Comparison of ENCODE assay signal across 19 cellular contexts in the genomic region with DNA sequence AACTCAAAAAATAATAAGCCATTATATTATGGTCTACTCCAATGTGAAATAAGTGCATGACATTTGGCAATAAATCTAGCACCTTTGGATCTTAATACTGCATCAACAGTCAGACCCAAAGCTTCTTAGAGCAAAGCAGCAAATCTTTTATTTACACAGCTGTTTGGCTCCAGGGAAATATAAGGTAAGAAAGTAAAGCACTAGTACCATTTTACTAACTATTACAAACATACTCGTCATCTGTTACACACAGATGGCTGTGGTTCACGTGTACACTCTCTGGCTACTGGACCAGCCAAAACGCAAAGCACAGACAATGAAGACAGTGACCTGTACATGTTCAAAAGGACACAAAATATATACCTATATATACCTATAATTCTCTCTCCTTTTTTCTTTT. TPM values are rescaled to one million over a fixed set of nuclear protein-coding genes. Genes with fewer than 3 reads are reported as not detected.
DNase-seq lines count a peak whose midpoint lies in the region; ATAC-seq, FAIRE-seq and TF ChIP-seq lines count a peak whose summit lies in the region.
"Had no signal": no experiment of that assay in that cellular context is flagged by ENCODE, and none has a peak within 500 bp of the region (broad histone marks: within the 10 kb centered on the region; RNA-seq: fewer than 3 reads in every experiment).

No MANE protein-coding gene starts in this region.

- H3K4me1 ChIP-seq in mammary epithelial cell (ENCODE audit: insufficient read depth, low read length) (peaks cover 3% of the 10 kb centered on the region), HepG2 (ENCODE audit: insufficient read depth, low read length) (peaks cover 20% of the 10 kb centered on the region)

- H3K27ac Mint-ChIP-seq in osteocyte (ENCODE audit: unreplicated experiment) (peak overlapping the region; percentile 20), CD14-positive monocyte (no peak overlapping the region)
- H3K27ac Mint-ChIP-seq: activated T-cell treated with anti-CD3 and anti-CD28 coated beads, Interleukin-2, amount 50 U/mL, for 72 hours; CD8-positive, alpha-beta T cell; nephron progenitor cell had no signal

- no peak for TF ChIP-seq POLR2A in HepG2 (IDR thresholded peaks at IDR 0.05; ENCODE audit: insufficient read depth in 1 of 2, low read depth in 2 of 2, low read length in 2 of 2)

- H3K27me3 Mint-ChIP-seq in osteocyte (ENCODE audit: unreplicated experiment) (no peaks in the 10 kb centered on the region), CD14-positive monocyte (ENCODE audit: low read depth in 3 of 3) (peaks cover 0 to 2% (median 0%) of the 10 kb centered on the region in 3 donors)

- CTCF ChIA-PET in mammary epithelial cell (lab: Charles Lee; ENCODE audit: low non-redundant PET) (no interaction called here), HepG2 (lab: Yijun Ruan, JAX; ENCODE audit: low intra/inter-chr PET ratio, low total read pairs) (no interaction called here)

- intact Hi-C loops in mammary epithelial cell (cut with micrococcal nuclease) = no loop called here
- intact Hi-C loops in HepG2 (cut with micrococcal nuclease; ENCODE audit: unreplicated experiment) = no loop called here
- intact Hi-C loops in CD14-positive monocyte (cut with micrococcal nuclease) = loop anchor here in 1 of 2 donors (10.0 kb wide), 1 partner anchor 100 kb away; no protein-coding TSS in a partner anchor

- WGBS in mammary epithelial cell (ENCODE audit: low coverage, missing lambda C conversion rate) = 94% methylated on average over 3 of the region's 3 CpGs
- 94% methylated on average over 3 of the region's 3 CpGs for WGBS in HepG2 (ENCODE audit: low lambda C conversion rate)

- H3K4me3 ChIP-seq in mammary epithelial cell (replicated peaks in 1 of 3; ENCODE audit: insufficient read depth in 1 of 3, low read depth in 2 of 3, low read length in 3 of 3) = peak overlapping the region in 2 of 3 experiments; percentile 5 to 26
- H3K4me3 ChIP-seq in HepG2 (replicated peaks in 1 of 3; ENCODE audit: insufficient read depth in 1 of 3, low read depth in 2 of 3, low read length in 3 of 3) = no peak overlapping the region
- H3K4me3 ChIP-seq: right lobe of liver, SJSA1 had no signal

- dilution Hi-C loops in mammary epithelial cell (cut with HindIII; ENCODE audit: low sequenced_read_pairs) = no loop called here

- H2AFZ ChIP-seq in mammary epithelial cell (ENCODE audit: low read depth, low read length) (no peak overlapping the region), HepG2 (ENCODE audit: low read length) (no peak overlapping the region)

- no peak overlapping the region for H3K4me3 Mint-ChIP-seq in osteocyte (ENCODE audit: unreplicated experiment)
- no peak overlapping the region for H3K4me3 Mint-ChIP-seq in CD14-positive monocyte
- H3K4me3 Mint-ChIP-seq: activated T-cell treated with anti-CD3 and anti-CD28 coated beads, Interleukin-2, amount 50 U/mL, for 72 hours; CD8-positive, alpha-beta T cell had no signal

- H4K20me1 ChIP-seq in mammary epithelial cell (ENCODE audit: insufficient read depth, low read length) = no peaks in the 10 kb centered on the region
- no peaks in the 10 kb centered on the region for H4K20me1 ChIP-seq in HepG2 (ENCODE audit: insufficient read depth, low read length)

- TF ChIP-seq EP300 in HepG2 (IDR thresholded peaks at IDR 0.05; ENCODE audit: low read depth in 2 of 2, low read length in 2 of 2) (no peak), HepG2 (CRISPR knock-in tag; IDR thresholded peaks at IDR 0.05; ENCODE audit: borderline replicate concordance) (no peak)

- BruUV-seq in mammary epithelial cell (replicated peaks; lab: Mats Ljungman, UMichigan) (no TSS peak), HepG2 (replicated peaks; lab: Mats Ljungman, UMichigan) (no TSS peak)

- H3K4me1 Mint-ChIP-seq in osteocyte (ENCODE audit: unreplicated experiment) (peaks cover 51% of the 10 kb centered on the region), CD14-positive monocyte (peaks cover 44% of the 10 kb centered on the region)

- H3K36me3 ChIP-seq in mammary epithelial cell (ENCODE audit: insufficient read depth, low read length) (no peaks in the 10 kb centered on the region), HepG2 (replicated peaks in 1 of 2; ENCODE audit: control insufficient read depth in 1 of 2, insufficient read depth in 2 of 2, low read length in 2 of 2) (no peaks in the 10 kb centered on the region)
- H3K36me3 ChIP-seq: right lobe of liver, upper lobe of left lung had no signal

- H3K9ac ChIP-seq in mammary epithelial cell (ENCODE audit: insufficient read depth, low read length) = no peak overlapping the region
- H3K9ac ChIP-seq in HepG2 (ENCODE audit: insufficient read depth, low read depth, low read length) = no peak overlapping the region
- H3K9ac ChIP-seq: GM23248 had no signal

- DNase-seq in DMS 273 (lab: John Stamatoyannopoulos, UW; ENCODE audit: unreplicated experiment) (peak; percentile 21), DMS 273 treated with DMSO at 0.1 percent for 48 hours (lab: John Stamatoyannopoulos, UW) (no peak), NCI-H524 (lab: John Stamatoyannopoulos, UW) (peak; percentile 16 to 63), mammary epithelial cell (no peak), osteocyte (ENCODE audit: extremely low spot score, unreplicated experiment) (no peak), HepG2 (ENCODE audit: low spot score) (no peak), CD14-positive monocyte (ENCODE audit: low spot score) (no peak)
- DNase-seq: activated T-cell treated with anti-CD3 and anti-CD28 coated beads, Interleukin-2, amount 50 U/mL, for 72 hours; CD8-positive, alpha-beta T cell; GDM1; GM23248; NCI-H1436; nephron progenitor cell; right lobe of liver; stimulated activated CD4-positive, alpha-beta T cell treated with anti-CD3 and anti-CD28 coated beads, Interleukin-4, amount 100 ng/mL, for 24 hours; upper lobe of left lung had no signal

- H3K79me2 ChIP-seq in mammary epithelial cell (ENCODE audit: insufficient read depth, low read length) (peaks cover 93% of the 10 kb centered on the region), HepG2 (ENCODE audit: insufficient read depth, low read length) (peaks cover 38% of the 10 kb centered on the region)

- H3K9me3 Mint-ChIP-seq in osteocyte (ENCODE audit: unreplicated experiment) (no peaks in the 10 kb centered on the region), CD14-positive monocyte (peaks cover 0 to 2% (median 0%) of the 10 kb centered on the region in 7 donors)
- H3K9me3 Mint-ChIP-seq: activated T-cell treated with anti-CD3 and anti-CD28 coated beads, Interleukin-2, amount 50 U/mL, for 72 hours; CD8-positive, alpha-beta T cell; nephron progenitor cell had no signal

- H3K4me2 ChIP-seq in mammary epithelial cell (ENCODE audit: insufficient read depth, low read depth, low read length) (peak overlapping the region; percentile 48), HepG2 (ENCODE audit: low read depth, low read length) (no peak overlapping the region)

- TF ChIP-seq CTCF in mammary epithelial cell (conservative IDR thresholded peaks at IDR 0.05 in 1 of 2, IDR thresholded peaks at IDR 0.05 in 1 of 2; ENCODE audit: extremely low read depth in 1 of 2, insufficient read depth in 1 of 2, low read depth in 1 of 2, low read length in 2 of 2) = no peak
- no peak for TF ChIP-seq CTCF in osteocyte (IDR thresholded peaks at IDR 0.05)
- no peak for TF ChIP-seq CTCF in HepG2 (CRISPR knock-in tag; IDR thresholded peaks at IDR 0.05)
- no peak for TF ChIP-seq CTCF in CD14-positive monocyte (IDR thresholded peaks at IDR 0.05)

- no peak for TF ChIP-seq RAD21 in HepG2 (CRISPR knock-in tag; IDR thresholded peaks at IDR 0.05)

- H3K27ac ChIP-seq in mammary epithelial cell (ENCODE audit: insufficient read depth, low read depth, low read length) (peak overlapping the region; percentile 14), HepG2 (ENCODE audit: extremely low read length, insufficient read depth, low read length) (no peak overlapping the region)
- H3K27ac ChIP-seq: 22Rv1, GM23248, right lobe of liver, SJSA1 had no signal

- H3K9me3 ChIP-seq in mammary epithelial cell (replicated peaks; ENCODE audit: insufficient read depth, low read length) = no peaks in the 10 kb centered on the region
- no peaks in the 10 kb centered on the region for H3K9me3 ChIP-seq in HepG2 (ENCODE audit: low read length)
- H3K9me3 ChIP-seq: right lobe of liver, SJSA1, upper lobe of left lung had no signal

- H3K27me3 ChIP-seq in mammary epithelial cell (ENCODE audit: insufficient read depth, low read length) = no peaks in the 10 kb centered on the region
- no peaks in the 10 kb centered on the region; a peak in 1 of 5 replicates for H3K27me3 ChIP-seq in HepG2 (ENCODE audit: control insufficient read depth in 1 of 2, insufficient read depth in 2 of 2, low read length in 2 of 2)
- H3K27me3 ChIP-seq: right lobe of liver, SJSA1, upper lobe of left lung had no signal

- no peak for FAIRE-seq in HepG2 (lab: Jason Lieb, UNC)

- no peak for ATAC-seq in HepG2
- no peak for ATAC-seq in HG02763 (IDR thresholded peaks at IDR 0.05; ENCODE audit: unreplicated experiment)
- ATAC-seq: activated T-cell treated with anti-CD3 and anti-CD28 coated beads, Interleukin-2, amount 50 U/mL, for 72 hours; CD8-positive, alpha-beta T cell; right lobe of liver had no signal

- in situ Hi-C loops in mammary epithelial cell (cut with MboI; ENCODE audit: low sequenced_read_pairs in 2 of 2) (no loop called here), HepG2 (cut with HindIII; ENCODE audit: extremely low pct_ligation_motif_present, low pct_unique_long_range_greater_than_20kb) (loop anchor here (10.0 kb wide), 1 partner anchor 120 kb away; no protein-coding TSS in a partner anchor)

- H3K36me3 Mint-ChIP-seq in osteocyte (ENCODE audit: unreplicated experiment) (peaks cover 7% of the 10 kb centered on the region), CD14-positive monocyte (peaks cover 10 to 12% of the 10 kb centered on the region in 2 donors)

- POLR2A ChIA-PET in HepG2 (lab: Yijun Ruan, JAX) = no interaction called here

RNA-seq across cellular contexts. Expression of a gene that starts 2.8 kb away (rescaled TPM):
- 10 to 100 TPM; 39.3 to 55.6 TPM for total RNA-seq in mammary epithelial cell
- polyA plus RNA-seq in mammary epithelial cell = 16.4 TPM
- 46.3 TPM for polyA minus RNA-seq in mammary epithelial cell
- 11.2 and 11.9 TPM in 2 replicates for total RNA-seq in osteocyte
- 4.3 and 5.3 TPM in 2 replicates for total RNA-seq in HepG2 (2016; rRNA removed; fragmentation: Illumina TruSeq; extraction: Trizol)
- 4.7 and 6.1 TPM in 2 replicates for total RNA-seq in HepG2 (2016; cell fraction: cytosol; rRNA removed; fragmentation: Illumina TruSeq; extraction: Trizol; ENCODE audit: low read depth)
- total RNA-seq in HepG2 (2016; cell fraction: insoluble cytoplasmic fraction; rRNA removed; fragmentation: Illumina TruSeq; extraction: Trizol) = 4.1 and 4.3 TPM in 2 replicates
- total RNA-seq in HepG2 (2016; cell fraction: membrane; rRNA removed; fragmentation: Illumina TruSeq; extraction: Trizol) = 8.4 and 10.4 TPM in 2 replicates
- total RNA-seq in HepG2 (2016; cell fraction: nucleus; rRNA removed; fragmentation: Illumina TruSeq; extraction: Trizol) = 5.5 and 6.6 TPM in 2 replicates
- 1.1 and 2.2 TPM in 2 replicates for polyA plus RNA-seq in HepG2 (2011; rRNA removed)
- polyA plus RNA-seq in HepG2 (2011; cell fraction: cytosol; rRNA removed) = 0.79 and 0.92 TPM in 2 replicates
- polyA plus RNA-seq in HepG2 (2011; cell fraction: nucleus; rRNA removed) = 1.8 and 2.2 TPM in 2 replicates
- 1.1 TPM in 2 replicates for polyA plus RNA-seq in HepG2 (2012)
- polyA plus RNA-seq in HepG2 (2016; cell fraction: cytosol; fragmentation: Illumina TruSeq; extraction: Trizol; ENCODE audit: low read depth) = 0.14 and 0.34 TPM in 2 replicates
- polyA plus RNA-seq in HepG2 (2016; cell fraction: insoluble cytoplasmic fraction; fragmentation: Illumina TruSeq; extraction: Trizol; ENCODE audit: low read depth) = 1.7 and 1.9 TPM in 2 replicates
- 0.33 and 0.40 TPM in 2 replicates for polyA plus RNA-seq in HepG2 (2016; cell fraction: membrane; fragmentation: Illumina TruSeq; extraction: Trizol; ENCODE audit: low read depth)
- 2.8 and 3.7 TPM in 2 replicates for polyA plus RNA-seq in HepG2 (2016; cell fraction: nucleus; fragmentation: Illumina TruSeq; extraction: Trizol; ENCODE audit: insufficient read depth, low read depth)
- 1.9 and 7.0 TPM in 2 replicates for polyA minus RNA-seq in HepG2 (2011; rRNA and poly(A)+ RNA removed; ENCODE audit: low replicate concordance)
- 4.3 and 4.8 TPM in 2 replicates for polyA minus RNA-seq in HepG2 (2011; cell fraction: cytosol; rRNA and poly(A)+ RNA removed)
- polyA minus RNA-seq in HepG2 (2011; cell fraction: nucleus; rRNA and poly(A)+ RNA removed) = 11.8 and 12.5 TPM in 2 replicates
- polyA plus RNA-seq in CD14-positive monocyte = 1 to 10 TPM; 4.0 to 5.3 TPM

RNA-seq across cellular contexts. Expression of a gene that starts 3.1 kb away (rescaled TPM):
- total RNA-seq in mammary epithelial cell (100 to 1,000 TPM; 113 to 133 TPM), osteocyte (65.7 and 74.7 TPM in 2 replicates), HepG2 (2016; rRNA removed; fragmentation: Illumina TruSeq; extraction: Trizol) (29.3 and 35.5 TPM in 2 replicates)
- polyA plus RNA-seq in mammary epithelial cell (66.2 TPM), HepG2 (2011; rRNA removed) (37.8 and 51.6 TPM in 2 replicates), CD14-positive monocyte (10 to 100 TPM; 14.6 to 16.7 TPM)
- polyA minus RNA-seq in mammary epithelial cell = 73.7 TPM
- 7.5 and 8.0 TPM in 2 replicates for total RNA-seq in HepG2 (2016; cell fraction: cytosol; rRNA removed; fragmentation: Illumina TruSeq; extraction: Trizol; ENCODE audit: low read depth)
- total RNA-seq in HepG2 (2016; cell fraction: insoluble cytoplasmic fraction; rRNA removed; fragmentation: Illumina TruSeq; extraction: Trizol) = 32.6 and 33.9 TPM in 2 replicates
- total RNA-seq in HepG2 (2016; cell fraction: membrane; rRNA removed; fragmentation: Illumina TruSeq; extraction: Trizol) = 18.5 and 18.7 TPM in 2 replicates
- total RNA-seq in HepG2 (2016; cell fraction: nucleus; rRNA removed; fragmentation: Illumina TruSeq; extraction: Trizol) = 42.1 and 42.8 TPM in 2 replicates
- polyA plus RNA-seq in HepG2 (2011; cell fraction: cytosol; rRNA removed) = 17.3 and 26.2 TPM in 2 replicates
- polyA plus RNA-seq in HepG2 (2011; cell fraction: nucleus; rRNA removed) = 14.3 and 17.8 TPM in 2 replicates
- 20.0 and 33.9 TPM in 2 replicates for polyA plus RNA-seq in HepG2 (2012)
- polyA plus RNA-seq in HepG2 (2016; cell fraction: cytosol; fragmentation: Illumina TruSeq; extraction: Trizol; ENCODE audit: low read depth) = 2.8 and 3.1 TPM in 2 replicates
- 23.2 and 28.2 TPM in 2 replicates for polyA plus RNA-seq in HepG2 (2016; cell fraction: insoluble cytoplasmic fraction; fragmentation: Illumina TruSeq; extraction: Trizol; ENCODE audit: low read depth)
- polyA plus RNA-seq in HepG2 (2016; cell fraction: membrane; fragmentation: Illumina TruSeq; extraction: Trizol; ENCODE audit: low read depth) = 7.9 and 8.0 TPM in 2 replicates
- 32.9 and 35.3 TPM in 2 replicates for polyA plus RNA-seq in HepG2 (2016; cell fraction: nucleus; fragmentation: Illumina TruSeq; extraction: Trizol; ENCODE audit: insufficient read depth, low read depth)
- 30.9 and 73.5 TPM in 2 replicates for polyA minus RNA-seq in HepG2 (2011; rRNA and poly(A)+ RNA removed; ENCODE audit: low replicate concordance)
- 18.0 and 25.5 TPM in 2 replicates for polyA minus RNA-seq in HepG2 (2011; cell fraction: cytosol; rRNA and poly(A)+ RNA removed)
- polyA minus RNA-seq in HepG2 (2011; cell fraction: nucleus; rRNA and poly(A)+ RNA removed) = 79.4 and 85.3 TPM in 2 replicates

Comparison
In these comparisons a context has a peak if more than half of its experiments do, and no peak if none do; other contexts are left out.
1. DNase-seq: peak in DMS 273 (single experiment) and NCI-H524 (2 of 2); none in DMS 273 treated with DMSO at 0.1 percent for 48 hours (single experiment), mammary epithelial cell (single experiment), osteocyte (single experiment), HepG2 (single experiment) and CD14-positive monocyte (single experiment).
2. H3K4me3 ChIP-seq: peak in mammary epithelial cell (2 of 3); none in HepG2 (0 of 3).